ENCODE assay signal across 8 cellular contexts in the genomic region with DNA sequence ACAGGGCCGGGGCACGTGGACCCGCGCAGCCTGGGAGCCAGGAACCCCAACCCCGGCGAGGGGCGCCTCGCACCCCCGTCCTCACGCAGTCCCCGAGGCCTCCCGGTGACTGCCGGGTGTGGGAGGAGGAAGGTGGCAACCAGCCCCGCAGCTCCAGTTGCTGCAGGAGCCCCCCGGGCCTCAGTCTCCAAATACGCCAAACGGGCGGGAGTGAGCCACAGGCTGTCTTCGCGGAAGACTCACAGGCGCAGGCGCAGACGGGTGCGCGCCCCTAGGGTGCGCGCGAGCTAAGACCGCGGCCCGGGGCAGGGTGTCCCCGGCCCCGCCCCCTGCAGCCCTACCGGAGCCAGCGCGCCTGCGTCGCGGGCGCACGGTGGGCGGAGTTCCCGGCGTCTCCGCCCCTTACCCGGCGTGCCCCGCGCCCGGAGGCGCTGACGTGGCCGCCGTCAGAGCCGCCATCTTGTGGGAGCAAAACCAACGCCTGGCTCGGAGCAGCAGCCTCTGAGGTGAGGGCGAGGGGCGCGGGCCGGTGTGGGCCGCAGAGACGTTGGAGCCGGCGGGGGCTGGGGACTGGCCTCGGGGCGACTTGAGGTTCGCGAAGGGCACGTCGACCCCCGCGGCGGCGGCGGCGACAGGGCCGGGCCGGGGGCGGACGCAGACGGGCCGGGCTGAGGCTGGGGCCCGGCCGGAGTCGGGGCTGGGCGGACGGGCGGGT. TPM values are rescaled to one million over a fixed set of nuclear protein-coding genes. Genes with fewer than 3 reads are reported as not detected.
A peak's percentile ranks its signal among the peaks of the same experiment; 100 is the strongest.
DNase-seq lines count a peak whose midpoint lies in the region; ATAC-seq and TF ChIP-seq lines count a peak whose summit lies in the region.

Gene ARF1 (plus strand): TSS at position 449 of the 715 bp plus-strand sequence. CDS start 14,407 bp downstream, outside the sequence.

- peak; percentile 65 for ATAC-seq in HG03378 (IDR thresholded peaks at IDR 0.05; ENCODE audit: unreplicated experiment)

- no peaks in the 10 kb centered on the region for H3K27me3 ChIP-seq in kidney epithelial cell (ENCODE audit: control insufficient read depth, insufficient read depth, low read length)

- H3K36me3 ChIP-seq in kidney epithelial cell (ENCODE audit: control insufficient read depth, insufficient read depth, low read length), result no peaks in the 10 kb centered on the region

- H3K4me3 ChIP-seq in AG10803 (ENCODE audit: low read length) (peak within 1 kb of the TSS; percentile 99), kidney epithelial cell (ENCODE audit: low read depth, low read length) (peak within 1 kb of the TSS; percentile 97)

- TF ChIP-seq CTCF in AG10803 (conservative IDR thresholded peaks at IDR 0.05; ENCODE audit: low read length), result no peak
- no peak for TF ChIP-seq CTCF in kidney epithelial cell (IDR thresholded peaks at IDR 0.05; ENCODE audit: insufficient read depth, low read length, poor library complexity, severe bottlenecking)

- DNase-seq in AG10803 (ENCODE audit: low read depth) (peak; percentile 90), NCI-H460 (ENCODE audit: extremely low read depth, low read depth) (peak; percentile 97), cerebellar cortex (ENCODE audit: low spot score) (peak; percentile 91), kidney epithelial cell (ENCODE audit: low read depth) (peak; percentile 58)
- peak; percentile 96 for DNase-seq in activated CD4-positive, CD25-positive, alpha-beta regulatory T cell treated with anti-CD3 and anti-CD28 coated beads, Interleukin-2, amount 50 U/mL, for 72 hours
- peak; percentile 92 for DNase-seq in stimulated activated CD4-positive, alpha-beta T cell treated with anti-CD3 and anti-CD28 coated beads, Interleukin-15, amount 100 ng/mL, for 24 hours

- TF ChIP-seq POLR2A in GM19099 (IDR thresholded peaks at IDR 0.05; ENCODE audit: extremely low read depth, insufficient read length, low read depth), result peak; percentile 93

RNA-seq across cellular contexts. Expression of gene ARF1, which starts in this region (rescaled TPM):
- 318 and 373 TPM in 2 replicates for total RNA-seq in NCI-H460 (2014; rRNA removed; shearing (Covaris generic))
- 199 and 245 TPM in 2 replicates for polyA plus RNA-seq in NCI-H460 (2014; cell fraction: nucleus; rRNA removed)
- total RNA-seq in kidney epithelial cell, result 479 and 548 TPM in 2 replicates

Comparison
In these comparisons a context has a peak if more than half of its experiments do, and no peak if none do; other contexts are left out.
1. Peak in every context shown above with its lines: DNase-seq, ATAC-seq and H3K4me3 ChIP-seq.